8 cellular contexts compared by ENCODE assay signal in the genomic region with DNA sequence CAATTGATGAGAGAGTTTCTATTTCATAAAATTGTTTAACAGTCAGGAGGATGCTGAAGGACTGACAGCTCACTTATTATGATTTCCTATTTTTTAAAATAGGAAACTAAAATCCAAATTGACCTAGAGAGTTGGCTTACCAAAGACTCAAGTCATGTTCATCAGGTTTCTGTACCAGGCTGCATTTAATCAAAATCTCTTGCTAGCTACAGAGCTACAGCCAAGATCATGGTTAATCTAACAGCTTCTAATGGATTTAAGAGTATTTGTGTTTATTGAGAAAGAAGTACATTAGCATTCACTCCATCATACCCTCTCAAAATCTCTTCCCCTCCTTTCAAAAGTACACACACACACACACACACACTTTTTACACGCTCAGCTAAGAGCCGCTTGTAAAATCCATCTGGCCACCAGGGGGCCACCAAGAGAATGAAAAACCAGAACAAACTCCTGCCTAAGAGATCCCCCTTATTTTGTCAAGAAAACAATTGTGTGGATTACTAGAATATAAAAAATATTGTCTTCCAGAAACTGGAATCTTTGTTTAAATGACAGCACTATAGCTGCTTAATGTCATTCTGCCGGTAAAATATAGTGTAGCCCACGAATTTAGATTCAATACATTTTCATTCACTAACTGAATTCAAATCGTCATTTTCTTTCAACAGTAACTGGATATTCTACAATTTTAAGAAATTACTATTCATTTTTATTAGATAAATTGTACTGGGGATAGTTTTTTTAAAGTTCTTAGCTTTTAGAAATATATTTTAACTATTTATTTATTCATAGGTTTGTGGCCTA.
DNase-seq lines count a peak whose midpoint lies in the region; ATAC-seq and TF ChIP-seq lines count a peak whose summit lies in the region.

No MANE protein-coding gene starts in this region.

- H3K9me3 ChIP-seq in DOHH2 (ENCODE audit: control insufficient read depth, insufficient read depth, low read length) (no peaks in the 10 kb centered on the region), WERI-Rb-1 (ENCODE audit: severe bottlenecking) (peaks cover 6% of the 10 kb centered on the region)

- no peaks in the 10 kb centered on the region for H3K27me3 ChIP-seq in DOHH2 (ENCODE audit: control insufficient read depth, low read length)
- H3K27me3 ChIP-seq in WERI-Rb-1 (ENCODE audit: insufficient read depth, low read depth, severe bottlenecking) = no peaks in the 10 kb centered on the region

- no peaks in the 10 kb centered on the region for H3K4me1 ChIP-seq in DOHH2 (ENCODE audit: control insufficient read depth, low read length)

- H3F3A ChIP-seq in DOHH2 (ENCODE audit: control insufficient read depth, insufficient read depth) = no peaks in the 10 kb centered on the region

- TF ChIP-seq CTCF in DOHH2 (IDR thresholded peaks at IDR 0.05; ENCODE audit: low read depth, low read length, poor library complexity, severe bottlenecking) (peak; percentile 94), WERI-Rb-1 (IDR thresholded peaks at IDR 0.05; ENCODE audit: low read depth, low read length) (peak; percentile 61)

- H3K79me2 ChIP-seq in DOHH2 (ENCODE audit: control insufficient read depth, low read length) = no peaks in the 10 kb centered on the region

- H3K36me3 ChIP-seq in DOHH2 (ENCODE audit: control insufficient read depth, low read length) (no peaks in the 10 kb centered on the region), WERI-Rb-1 (no peaks in the 10 kb centered on the region)

- no peak overlapping the region for H3K27ac ChIP-seq in DOHH2 (ENCODE audit: low read depth, low read length)
- no peak overlapping the region for H3K27ac ChIP-seq in WERI-Rb-1

- DNase-seq in MV-4-11 (lab: John Stamatoyannopoulos, UW) (peak; percentile 30), WERI-Rb-1 (peak; percentile 77), T47D (ENCODE audit: low read depth in 1 of 2, low spot score in 1 of 2) (peak; percentile 26 to 75), iris pigment epithelial cell (ENCODE audit: low read depth) (peak; percentile 67)
- DNase-seq in stimulated activated CD4-positive, alpha-beta T cell treated with anti-CD3 and anti-CD28 coated beads, Interleukin-1b, Interleukin-23, amount 100 ng/mL, for 1 hour (ENCODE audit: low read depth in 2 of 2) = peak; percentile 45 to 74

- in situ Hi-C loops in T47D (cut with HindIII; ENCODE audit: low pct_unique_long_range_greater_than_20kb, low sequenced_read_pairs) = no loop called here

- no peak overlapping the region for H3K4me2 ChIP-seq in DOHH2 (ENCODE audit: low read length)

- ATAC-seq in GM21717 (IDR thresholded peaks at IDR 0.05; ENCODE audit: unreplicated experiment) (peak; percentile 76), GM18870 (IDR thresholded peaks at IDR 0.05; ENCODE audit: unreplicated experiment) (no peak)

- H3K9me2 ChIP-seq in DOHH2 (replicated peaks; ENCODE audit: control insufficient read depth, low read length) = no peaks in the 10 kb centered on the region

- no peak overlapping the region for H3K4me3 ChIP-seq in DOHH2 (ENCODE audit: low read length)
- no peak overlapping the region for H3K4me3 ChIP-seq in WERI-Rb-1 (ENCODE audit: low read depth, low read length)

- no peaks in the 10 kb centered on the region for H4K20me1 ChIP-seq in DOHH2 (ENCODE audit: control insufficient read depth, insufficient read depth, low read depth, low read length)
